17 cellular contexts compared by ENCODE assay signal in the genomic region with DNA sequence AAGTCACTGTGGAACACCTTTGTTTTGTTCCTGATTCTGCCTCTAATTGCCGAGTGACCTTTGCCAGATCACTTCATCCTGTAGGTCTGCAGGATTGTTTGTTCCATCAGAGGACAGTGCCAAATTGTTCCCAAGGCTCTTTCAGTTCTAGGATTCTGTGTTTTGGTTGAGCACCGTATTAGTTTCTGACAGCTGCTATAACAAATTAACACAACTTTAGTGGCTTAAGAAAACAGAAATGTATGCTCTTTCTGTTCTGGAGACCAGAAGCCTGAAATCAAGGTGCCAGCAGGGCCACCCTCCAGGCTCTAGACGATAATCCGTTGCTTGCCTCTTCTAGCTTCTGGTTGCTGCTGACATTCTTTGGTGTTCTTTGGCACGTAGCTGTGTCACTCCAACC. TPM values are rescaled to one million over a fixed set of nuclear protein-coding genes. Genes with fewer than 3 reads are reported as not detected.
DNase-seq lines count a peak whose midpoint lies in the region; ATAC-seq and TF ChIP-seq lines count a peak whose summit lies in the region.
"Had no signal": no experiment of that assay in that cellular context is flagged by ENCODE, and none has a peak within 500 bp of the region (broad histone marks: within the 10 kb centered on the region; RNA-seq: fewer than 3 reads in every experiment).

No MANE protein-coding gene starts in this region.

- H2AFZ ChIP-seq in mesenchymal stem cell (ENCODE audit: low read depth, low read length) = no peak overlapping the region

- peak overlapping the region in 1 of 10 experiments; percentile 16; a peak in 2 of 20 replicates for H3K4me3 ChIP-seq in BLaER1 treated with 17β-estradiol and CSF1 and Interleukin-3, amounts not matched to agents 10 nM and 100 nM
- H3K4me3 ChIP-seq in mesenchymal stem cell (ENCODE audit: insufficient read depth in 1 of 2, low read depth in 1 of 2, low read length in 2 of 2) = no peak overlapping the region

- TF ChIP-seq CTCF in VCaP (conservative IDR thresholded peaks at IDR 0.05) = no peak
- no peak for TF ChIP-seq CTCF in foreskin keratinocyte (conservative IDR thresholded peaks at IDR 0.05)

- no peak overlapping the region for H4K8ac ChIP-seq in mesenchymal stem cell (ENCODE audit: low read length)

- no peak overlapping the region for H2BK5ac ChIP-seq in mesenchymal stem cell (ENCODE audit: low read depth, low read length, poor library complexity, severe bottlenecking)

- H3K27ac ChIP-seq in BLaER1 treated with 17β-estradiol and CSF1 and Interleukin-3, amounts not matched to agents 10 nM and 100 nM = peak overlapping the region in 10 of 11 experiments; percentile 13 to 70 (median 52); a peak in 16 of 22 replicates
- peak overlapping the region; percentile 90; the same call in 1 of the 2 replicates for H3K27ac ChIP-seq in VCaP
- no peak overlapping the region for H3K27ac ChIP-seq in mesenchymal stem cell (ENCODE audit: low read length, poor library complexity, severe bottlenecking)
- H3K27ac ChIP-seq in foreskin keratinocyte = no peak overlapping the region
- H3K27ac ChIP-seq: C4-2B had no signal

- H2BK120ac ChIP-seq in mesenchymal stem cell (ENCODE audit: low read depth, low read length) = no peak overlapping the region

- peak overlapping the region; percentile 62 to 93 (median 78) for H3K4me2 ChIP-seq in BLaER1 treated with 17β-estradiol and CSF1 and Interleukin-3, amounts not matched to agents 10 nM and 100 nM
- H3K4me2 ChIP-seq in mesenchymal stem cell (ENCODE audit: low read length, poor library complexity, severe bottlenecking) = no peak overlapping the region

- H3K27me3 ChIP-seq in BLaER1 treated with 17β-estradiol and CSF1 and Interleukin-3, amounts not matched to agents 10 nM and 100 nM = no peaks in the 10 kb centered on the region
- peaks cover 7 to 67% of the 10 kb centered on the region in 2 experiments for H3K27me3 ChIP-seq in mesenchymal stem cell (ENCODE audit: control insufficient read depth in 1 of 2, insufficient read depth in 1 of 2, low read length in 2 of 2)
- peaks cover 19% of the 10 kb centered on the region for H3K27me3 ChIP-seq in foreskin keratinocyte

- H4K91ac ChIP-seq in mesenchymal stem cell (ENCODE audit: low read length) = no peak overlapping the region

- H3K4ac ChIP-seq in mesenchymal stem cell (ENCODE audit: low read depth in 1 of 2, low read length in 2 of 2) = no peak overlapping the region

- H3K79me1 ChIP-seq in mesenchymal stem cell (replicated peaks; ENCODE audit: low read length, poor library complexity, severe bottlenecking) = no peaks in the 10 kb centered on the region

- WGBS in mesenchymal stem cell = 71% methylated on average over 5 of the region's 5 CpGs

- H3K9me3 ChIP-seq in BLaER1 treated with 17β-estradiol and CSF1 and Interleukin-3, amounts not matched to agents 10 nM and 100 nM (replicated peaks in 1 of 11) = peaks cover 0 to 14% (median 5%) of the 10 kb centered on the region in 11 experiments; a peak in 7 of 22 replicates
- peaks cover 8% of the 10 kb centered on the region for H3K9me3 ChIP-seq in mesenchymal stem cell (ENCODE audit: control insufficient read depth, low read length)

- H3K9ac ChIP-seq in BLaER1 treated with 17β-estradiol and CSF1 and Interleukin-3, amounts not matched to agents 10 nM and 100 nM = peak overlapping the region in 6 of 11 experiments; percentile 12 to 48 (median 26); a peak in 6 of 22 replicates
- no peak overlapping the region for H3K9ac ChIP-seq in mesenchymal stem cell (ENCODE audit: low read length)

- H2BK15ac ChIP-seq in mesenchymal stem cell (ENCODE audit: low read depth, poor library complexity, severe bottlenecking) = no peak overlapping the region

- H3K14ac ChIP-seq in mesenchymal stem cell (ENCODE audit: low read length in 2 of 2) = no peak overlapping the region

- H2AK5ac ChIP-seq in mesenchymal stem cell (ENCODE audit: low read length, severe bottlenecking) = peak overlapping the region; percentile 10

- H3K23ac ChIP-seq in mesenchymal stem cell (ENCODE audit: low read length in 2 of 2) = no peak overlapping the region

- H4K20me1 ChIP-seq in BLaER1 treated with 17β-estradiol and CSF1 and Interleukin-3, amounts not matched to agents 10 nM and 100 nM = no peaks in the 10 kb centered on the region

- DNase-seq in mesenchymal stem cell (no peak), foreskin keratinocyte (no peak)
- no peak for DNase-seq in activated CD8-positive, alpha-beta memory T cell treated with anti-CD3 and anti-CD28 coated beads, Interleukin-2, amount 50 U/mL, for 4 hours
- DNase-seq: ACHN; CD8-positive, alpha-beta T cell; COR-L47; DMS153; DMS79 treated with DMSO at 0.1 percent for 48 hours; EL; HCEC 1CT; HFFc6 had no signal

- no peak overlapping the region for H3K18ac ChIP-seq in mesenchymal stem cell (ENCODE audit: low read depth in 1 of 2, low read length in 2 of 2)

- peaks cover 37 to 87% (median 66%) of the 10 kb centered on the region in 10 experiments for H3K4me1 ChIP-seq in BLaER1 treated with 17β-estradiol and CSF1 and Interleukin-3, amounts not matched to agents 10 nM and 100 nM
- H3K4me1 ChIP-seq in mesenchymal stem cell (ENCODE audit: control insufficient read depth, insufficient read depth, low read depth, low read length) = peaks cover 25% of the 10 kb centered on the region
- peaks cover 4% of the 10 kb centered on the region for H3K4me1 ChIP-seq in foreskin keratinocyte

- H3K36me3 ChIP-seq in BLaER1 treated with 17β-estradiol and CSF1 and Interleukin-3, amounts not matched to agents 10 nM and 100 nM = no peaks in the 10 kb centered on the region
- no peaks in the 10 kb centered on the region for H3K36me3 ChIP-seq in mesenchymal stem cell (ENCODE audit: control insufficient read depth in 1 of 2, insufficient read depth in 2 of 2, low read depth in 1 of 2, low read length in 2 of 2)

- ATAC-seq in GM18907 (IDR thresholded peaks at IDR 0.05; ENCODE audit: unreplicated experiment) (no peak), foreskin keratinocyte (no peak)
- ATAC-seq: CD8-positive, alpha-beta T cell had no signal

- no peak overlapping the region for H2BK12ac ChIP-seq in mesenchymal stem cell (ENCODE audit: low read length in 2 of 2)

RNA-seq across cellular contexts. Expression of a gene that starts 3.4 kb away (rescaled TPM):
- not detected for polyA plus RNA-seq in mesenchymal stem cell (2013, experiment 1 of 2)
- polyA plus RNA-seq in mesenchymal stem cell (2013, experiment 2 of 2) = not detected
- not detected in 2 replicates for total RNA-seq in foreskin keratinocyte
- not detected in 2 replicates for polyA plus RNA-seq in foreskin keratinocyte
- total RNA-seq: A172; CD8-positive, alpha-beta T cell; H4 had no signal

RNA-seq across cellular contexts. Expression of a gene that starts 20.6 kb away (rescaled TPM):
- polyA plus RNA-seq in mesenchymal stem cell (2013, experiment 1 of 2) = not detected
- polyA plus RNA-seq in mesenchymal stem cell (2013, experiment 2 of 2) = not detected
- total RNA-seq in foreskin keratinocyte = not detected in 2 replicates
- not detected in 2 replicates for polyA plus RNA-seq in foreskin keratinocyte
- total RNA-seq: A172; CD8-positive, alpha-beta T cell; H4; HFFc6 had no signal

RNA-seq across cellular contexts. Expression of a gene that starts 27.9 kb away (rescaled TPM):
- 3.9 TPM for polyA plus RNA-seq in mesenchymal stem cell (2013, experiment 1 of 2)
- 3.5 TPM for polyA plus RNA-seq in mesenchymal stem cell (2013, experiment 2 of 2)
- total RNA-seq in foreskin keratinocyte = 3.4 and 3.5 TPM in 2 replicates
- 8.8 and 8.9 TPM in 2 replicates for polyA plus RNA-seq in foreskin keratinocyte

RNA-seq across cellular contexts. Expression of a gene that starts 52.4 kb away (rescaled TPM):
- polyA plus RNA-seq in mesenchymal stem cell (2013, experiment 1 of 2) = 1.2 TPM
- 1.5 TPM for polyA plus RNA-seq in mesenchymal stem cell (2013, experiment 2 of 2)
- 2.3 and 4.5 TPM in 2 replicates for total RNA-seq in foreskin keratinocyte
- polyA plus RNA-seq in foreskin keratinocyte = 2.2 and 4.8 TPM in 2 replicates
- total RNA-seq: A172; CD8-positive, alpha-beta T cell had no signal

Comparison
In these comparisons a context has a peak if more than half of its experiments do, and no peak if none do; other contexts are left out.
1. H3K27ac ChIP-seq: peak in BLaER1 treated with 17β-estradiol and CSF1 and Interleukin-3, amounts not matched to agents 10 nM and 100 nM (10 of 11) and VCaP (single experiment); none in mesenchymal stem cell (single experiment) and foreskin keratinocyte (single experiment).